Comparison of ENCODE assay signal across 17 cellular contexts in the genomic region with DNA sequence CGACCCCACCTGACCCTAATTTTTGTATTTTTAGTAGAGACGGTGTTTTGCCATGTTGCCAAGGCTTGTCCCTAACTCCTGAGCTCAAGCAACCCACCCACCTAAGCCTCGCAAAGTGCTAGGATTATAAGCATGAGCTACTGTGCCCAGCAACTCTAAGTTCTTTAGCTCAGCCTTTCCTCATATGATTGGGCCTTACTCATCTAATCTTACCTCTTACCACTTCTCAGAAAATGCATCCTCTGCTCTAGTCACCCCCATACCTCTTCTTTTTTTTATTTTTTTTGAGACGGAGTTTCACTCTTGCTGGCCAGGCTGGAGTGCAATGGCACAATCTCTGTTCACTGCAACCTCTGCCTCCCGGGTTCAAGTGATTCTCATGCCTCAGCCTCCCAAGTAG. TPM values are rescaled to one million over a fixed set of nuclear protein-coding genes. Genes with fewer than 3 reads are reported as not detected.
DNase-seq lines count a peak whose midpoint lies in the region; ATAC-seq and TF ChIP-seq lines count a peak whose summit lies in the region.
"Had no signal": no experiment of that assay in that cellular context is flagged by ENCODE, and none has a peak within 500 bp of the region (broad histone marks: within the 10 kb centered on the region; RNA-seq: fewer than 3 reads in every experiment).

No MANE protein-coding gene starts in this region.

- TF ChIP-seq CTCF in GM23338 (conservative IDR thresholded peaks at IDR 0.05; ENCODE audit: low read depth in 2 of 2) (no peak), gastrocnemius medialis (IDR thresholded peaks at IDR 0.05 in 4 of 5, conservative IDR thresholded peaks at IDR 0.05 in 1 of 5) (no peak)

- no peak overlapping the region for H3K4me3 Mint-ChIP-seq in GM23338
- H3K4me3 Mint-ChIP-seq in stimulated activated memory B cell treated with anti-CD40 and anti-IgM and Interleukin-4, amounts not matched to agents 10 μg/mL and 1 μg/mL and 100 μg/mL, for 72 hours, result no peak overlapping the region
- H3K4me3 Mint-ChIP-seq: CD4-positive, CD25-positive, alpha-beta regulatory T cell; CD8-positive, alpha-beta T cell; H9; HFFc6 had no signal

- no peak overlapping the region for H2AFZ ChIP-seq in GM23338
- H2AFZ ChIP-seq: GM23248 had no signal

- H3K36me3 ChIP-seq in GM23338 (ENCODE audit: insufficient read depth) (peaks cover 10% of the 10 kb centered on the region; the same call in 1 of the 2 replicates), gastrocnemius medialis (peaks cover 0 to 6% of the 10 kb centered on the region in 2 donors)

- no peaks in the 10 kb centered on the region for H3F3A ChIP-seq in GM23338 (replicated peaks; ENCODE audit: low read depth)

- in situ Hi-C loops in gastrocnemius medialis (cut with MboI; ENCODE audit: low sequenced_read_pairs in 4 of 4), result no loop called here

- ATAC-seq in GM23338 (no peak), esophagus mucosa (peak; percentile 38), gastrocnemius medialis (no peak)
- no peak for ATAC-seq in stimulated activated memory B cell treated with anti-CD40 and anti-IgM and Interleukin-4, amounts not matched to agents 10 μg/mL and 1 μg/mL and 100 μg/mL, for 72 hours
- ATAC-seq: CD8-positive, alpha-beta T cell; GM12878 had no signal

- H3K27me3 Mint-ChIP-seq in GM23338 (ENCODE audit: insufficient read depth, low read depth, poor library complexity), result peaks cover 3% of the 10 kb centered on the region
- H3K27me3 Mint-ChIP-seq in stimulated activated memory B cell treated with anti-CD40 and anti-IgM and Interleukin-4, amounts not matched to agents 10 μg/mL and 1 μg/mL and 100 μg/mL, for 72 hours, result no peaks in the 10 kb centered on the region
- H3K27me3 Mint-ChIP-seq: CD4-positive, CD25-positive, alpha-beta regulatory T cell had no signal

- H3K9me3 ChIP-seq in gastrocnemius medialis, result no peaks in the 10 kb centered on the region
- H3K9me3 ChIP-seq: Caco-2 had no signal

- intact Hi-C loops in gastrocnemius medialis (cut with DNase I; ENCODE audit: low total_unique reads), result no loop called here

- peaks cover 7% of the 10 kb centered on the region; the same call in 2 of the 3 replicates for H3K4me1 Mint-ChIP-seq in GM23338
- peaks cover 21% of the 10 kb centered on the region for H3K4me1 Mint-ChIP-seq in stimulated activated memory B cell treated with anti-CD40 and anti-IgM and Interleukin-4, amounts not matched to agents 10 μg/mL and 1 μg/mL and 100 μg/mL, for 72 hours
- H3K4me1 Mint-ChIP-seq: CD4-positive, CD25-positive, alpha-beta regulatory T cell had no signal

- H3K27ac ChIP-seq in GM23338 (ENCODE audit: low read depth) (no peak overlapping the region; the same call in 1 of the 2 replicates), gastrocnemius medialis (no peak overlapping the region)
- H3K27ac ChIP-seq: BLaER1, C4-2B, GM23248 had no signal

- H4K20me1 ChIP-seq in GM23338 (replicated peaks; ENCODE audit: insufficient read depth), result no peaks in the 10 kb centered on the region
- H4K20me1 ChIP-seq: BLaER1 had no signal

- H3K4me1 ChIP-seq in GM23338 (ENCODE audit: insufficient read depth) (peaks cover 9% of the 10 kb centered on the region; the same call in 1 of the 2 replicates), gastrocnemius medialis (no peaks in the 10 kb centered on the region)
- H3K4me1 ChIP-seq: BLaER1 had no signal

- peaks cover 23% of the 10 kb centered on the region for H3K36me3 Mint-ChIP-seq in GM23338 (ENCODE audit: low read depth)
- peaks cover 43% of the 10 kb centered on the region for H3K36me3 Mint-ChIP-seq in stimulated activated memory B cell treated with anti-CD40 and anti-IgM and Interleukin-4, amounts not matched to agents 10 μg/mL and 1 μg/mL and 100 μg/mL, for 72 hours

- H3K9me2 ChIP-seq in GM23338 (ENCODE audit: insufficient read depth), result no peaks in the 10 kb centered on the region

- peak overlapping the region; percentile 42; the same call in 1 of the 2 replicates for H3K27ac Mint-ChIP-seq in GM23338
- peak overlapping the region; percentile 59 for H3K27ac Mint-ChIP-seq in stimulated activated memory B cell treated with anti-CD40 and anti-IgM and Interleukin-4, amounts not matched to agents 10 μg/mL and 1 μg/mL and 100 μg/mL, for 72 hours
- H3K27ac Mint-ChIP-seq: CD8-positive, alpha-beta T cell; HFFc6 had no signal

- H3K27me3 ChIP-seq in GM23338 (ENCODE audit: insufficient read depth) (no peaks in the 10 kb centered on the region), gastrocnemius medialis (no peaks in the 10 kb centered on the region)
- H3K27me3 ChIP-seq: BLaER1 had no signal

- no peak overlapping the region for H3K4me3 ChIP-seq in GM23338
- no peak overlapping the region for H3K4me3 ChIP-seq in gastrocnemius medialis
- H3K4me3 ChIP-seq: BLaER1, GM12878, GM23248 had no signal

- TF ChIP-seq POLR2A in gastrocnemius medialis (IDR thresholded peaks at IDR 0.05), result no peak

- H3K9me3 Mint-ChIP-seq in GM23338, result peaks cover 14% of the 10 kb centered on the region
- H3K9me3 Mint-ChIP-seq in stimulated activated memory B cell treated with anti-CD40 and anti-IgM and Interleukin-4, amounts not matched to agents 10 μg/mL and 1 μg/mL and 100 μg/mL, for 72 hours, result peaks cover 5% of the 10 kb centered on the region
- H3K9me3 Mint-ChIP-seq: CD8-positive, alpha-beta T cell had no signal

- H3K79me2 ChIP-seq in GM23338 (replicated peaks; ENCODE audit: insufficient read depth), result no peaks in the 10 kb centered on the region

- no peak for DNase-seq in GM23338 (ENCODE audit: low spot score)
- no peak for DNase-seq in activated CD8-positive, alpha-beta memory T cell treated with anti-CD3 and anti-CD28 coated beads for 24 hours
- no peak for DNase-seq in GDM1 (lab: John Stamatoyannopoulos, UW)
- no peak for DNase-seq in gastrocnemius medialis
- DNase-seq: Caco-2; CD4-positive, CD25-positive, alpha-beta regulatory T cell; CD8-positive, alpha-beta T cell; DMS153; DND-41; GM23248; H9; HFFc6 had no signal

- no peak overlapping the region for H3K4me2 ChIP-seq in GM23338
- H3K4me2 ChIP-seq: BLaER1 had no signal

TF ChIP-seq in GM23338, 12 proteins besides CTCF, POLR2A, EP300 and RAD21:
- no peak for TF ChIP-seq EZH2 (IDR thresholded peaks at IDR 0.05; ENCODE audit: low read depth, unreplicated experiment)
- TF ChIP-seq, protein P1, sequence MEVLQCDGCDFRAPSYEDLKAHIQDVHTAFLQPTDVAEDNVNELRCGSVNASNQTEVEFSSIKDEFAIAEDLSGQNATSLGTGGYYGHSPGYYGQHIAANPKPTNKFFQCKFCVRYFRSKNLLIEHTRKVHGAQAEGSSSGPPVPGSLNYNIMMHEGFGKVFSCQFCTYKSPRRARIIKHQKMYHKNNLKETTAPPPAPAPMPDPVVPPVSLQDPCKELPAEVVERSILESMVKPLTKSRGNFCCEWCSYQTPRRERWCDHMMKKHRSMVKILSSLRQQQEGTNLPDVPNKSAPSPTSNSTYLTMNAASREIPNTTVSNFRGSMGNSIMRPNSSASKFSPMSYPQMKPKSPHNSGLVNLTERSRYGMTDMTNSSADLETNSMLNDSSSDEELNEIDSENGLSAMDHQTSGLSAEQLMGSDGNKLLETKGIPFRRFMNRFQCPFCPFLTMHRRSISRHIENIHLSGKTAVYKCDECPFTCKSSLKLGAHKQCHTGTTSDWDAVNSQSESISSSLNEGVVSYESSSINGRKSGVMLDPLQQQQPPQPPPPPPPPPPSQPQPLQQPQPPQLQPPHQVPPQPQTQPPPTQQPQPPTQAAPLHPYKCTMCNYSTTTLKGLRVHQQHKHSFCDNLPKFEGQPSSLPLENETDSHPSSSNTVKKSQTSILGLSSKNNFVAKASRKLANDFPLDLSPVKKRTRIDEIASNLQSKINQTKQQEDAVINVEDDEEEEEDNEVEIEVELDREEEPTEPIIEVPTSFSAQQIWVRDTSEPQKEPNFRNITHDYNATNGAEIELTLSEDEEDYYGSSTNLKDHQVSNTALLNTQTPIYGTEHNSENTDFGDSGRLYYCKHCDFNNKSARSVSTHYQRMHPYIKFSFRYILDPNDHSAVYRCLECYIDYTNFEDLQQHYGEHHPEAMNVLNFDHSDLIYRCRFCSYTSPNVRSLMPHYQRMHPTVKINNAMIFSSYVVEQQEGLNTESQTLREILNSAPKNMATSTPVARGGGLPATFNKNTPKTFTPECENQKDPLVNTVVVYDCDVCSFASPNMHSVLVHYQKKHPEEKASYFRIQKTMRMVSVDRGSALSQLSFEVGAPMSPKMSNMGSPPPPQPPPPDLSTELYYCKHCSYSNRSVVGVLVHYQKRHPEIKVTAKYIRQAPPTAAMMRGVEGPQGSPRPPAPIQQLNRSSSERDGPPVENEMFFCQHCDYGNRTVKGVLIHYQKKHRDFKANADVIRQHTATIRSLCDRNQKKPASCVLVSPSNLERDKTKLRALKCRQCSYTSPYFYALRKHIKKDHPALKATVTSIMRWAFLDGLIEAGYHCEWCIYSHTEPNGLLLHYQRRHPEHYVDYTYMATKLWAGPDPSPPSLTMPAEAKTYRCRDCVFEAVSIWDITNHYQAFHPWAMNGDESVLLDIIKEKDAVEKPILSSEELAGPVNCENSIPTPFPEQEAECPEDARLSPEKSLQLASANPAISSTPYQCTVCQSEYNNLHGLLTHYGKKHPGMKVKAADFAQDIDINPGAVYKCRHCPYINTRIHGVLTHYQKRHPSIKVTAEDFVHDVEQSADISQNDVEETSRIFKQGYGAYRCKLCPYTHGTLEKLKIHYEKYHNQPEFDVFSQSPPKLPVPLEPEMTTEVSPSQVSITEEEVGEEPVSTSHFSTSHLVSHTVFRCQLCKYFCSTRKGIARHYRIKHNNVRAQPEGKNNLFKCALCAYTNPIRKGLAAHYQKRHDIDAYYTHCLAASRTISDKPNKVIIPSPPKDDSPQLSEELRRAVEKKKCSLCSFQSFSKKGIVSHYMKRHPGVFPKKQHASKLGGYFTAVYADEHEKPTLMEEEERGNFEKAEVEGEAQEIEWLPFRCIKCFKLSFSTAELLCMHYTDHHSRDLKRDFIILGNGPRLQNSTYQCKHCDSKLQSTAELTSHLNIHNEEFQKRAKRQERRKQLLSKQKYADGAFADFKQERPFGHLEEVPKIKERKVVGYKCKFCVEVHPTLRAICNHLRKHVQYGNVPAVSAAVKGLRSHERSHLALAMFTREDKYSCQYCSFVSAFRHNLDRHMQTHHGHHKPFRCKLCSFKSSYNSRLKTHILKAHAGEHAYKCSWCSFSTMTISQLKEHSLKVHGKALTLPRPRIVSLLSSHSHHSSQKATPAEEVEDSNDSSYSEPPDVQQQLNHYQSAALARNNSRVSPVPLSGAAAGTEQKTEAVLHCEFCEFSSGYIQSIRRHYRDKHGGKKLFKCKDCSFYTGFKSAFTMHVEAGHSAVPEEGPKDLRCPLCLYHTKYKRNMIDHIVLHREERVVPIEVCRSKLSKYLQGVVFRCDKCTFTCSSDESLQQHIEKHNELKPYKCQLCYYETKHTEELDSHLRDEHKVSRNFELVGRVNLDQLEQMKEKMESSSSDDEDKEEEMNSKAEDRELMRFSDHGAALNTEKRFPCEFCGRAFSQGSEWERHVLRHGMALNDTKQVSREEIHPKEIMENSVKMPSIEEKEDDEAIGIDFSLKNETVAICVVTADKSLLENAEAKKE (CRISPR knock-in tag; IDR thresholded peaks at IDR 0.05), result no peak
- TF ChIP-seq ZNF331 (CRISPR knock-in tag; IDR thresholded peaks at IDR 0.05; ENCODE audit: low read depth), result no peak

RNA-seq across cellular contexts. Expression of a gene that starts 35.6 kb away (rescaled TPM):
- total RNA-seq in GM23338 (2014; rRNA removed; shearing (Covaris generic)), result 69.8 and 81.3 TPM in 2 replicates
- 45.8 and 48.9 TPM in 2 replicates for polyA plus RNA-seq in GM23338 (2016; fragmentation: Nextera tagmentation; extraction: Ambion mirVana)
- total RNA-seq in esophagus mucosa (42.7 TPM), gastrocnemius medialis (10 to 100 TPM in 1 of 4 donors, 1 to 10 TPM in 3; 6.1 to 12.7 (median 8.8) TPM)
